ENCODE assay signal across 9 cellular contexts in the genomic region with DNA sequence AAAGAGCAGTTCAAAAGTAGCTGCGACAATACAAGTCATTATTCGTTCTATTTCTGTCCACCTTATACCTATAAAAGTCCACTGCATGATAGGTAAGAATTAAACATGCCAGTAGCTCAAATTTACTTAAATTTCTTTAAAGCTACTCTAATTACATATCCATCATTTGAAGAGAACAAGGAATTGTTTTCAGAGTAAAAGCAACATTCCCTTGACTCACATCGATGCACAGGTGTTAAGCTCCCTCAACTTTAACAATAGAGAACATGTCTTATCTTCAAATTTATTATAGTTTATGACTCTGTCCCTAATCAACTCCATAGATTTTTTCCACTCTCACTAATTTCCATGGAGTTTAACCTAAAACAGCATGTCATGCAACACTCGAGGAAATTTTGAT.
"Had no signal": no experiment of that assay in that cellular context is flagged by ENCODE, and none has a peak within 500 bp of the region (broad histone marks: within the 10 kb centered on the region; RNA-seq: fewer than 3 reads in every experiment).

No MANE protein-coding gene starts in this region.

- H3K27me3 Mint-ChIP-seq: IgD-negative memory B cell had no signal

- DNase-seq: GM23248, GOT3, H7, HFFc6, KG1 had no signal

- H3K36me3 Mint-ChIP-seq: IgD-negative memory B cell had no signal

- H3K27ac Mint-ChIP-seq: HFFc6, IgD-negative memory B cell had no signal

- ATAC-seq: HCT116, HepG2, K562 had no signal

- H3K4me3 Mint-ChIP-seq: HFFc6, IgD-negative memory B cell had no signal
